In genomic region chr10:75016290-75016689, GRCh38 we compare ENCODE assay signal across 25 cellular contexts.
A peak's percentile ranks its signal among the peaks of the same experiment; 100 is the strongest.
DNase-seq lines count a peak whose midpoint lies in the region; ATAC-seq, FAIRE-seq and TF ChIP-seq lines count a peak whose summit lies in the region.
"Had no signal": no experiment of that assay in that cellular context is flagged by ENCODE, and none has a peak within 500 bp of the region (broad histone marks: within the 10 kb centered on the region; RNA-seq: fewer than 3 reads in every experiment).

No MANE protein-coding gene starts in this region.

- SMC1A ChIA-PET in GM12878 (lab: Charles Lee; ENCODE audit: uncharacterized antibody, unreplicated experiment) = interaction anchor here (0.6 to 28.8 kb wide), 14 partner anchors 11 to 859 kb away, joined by 3 to 553 read pairs (median 4); no protein-coding TSS in a partner anchor

- BruUV-seq in IMR-90 (replicated peaks; lab: Mats Ljungman, UMichigan) (no TSS peak), GM12878 (replicated peaks; lab: Mats Ljungman, UMichigan) (no TSS peak)

- H3K9me2 ChIP-seq in Karpas-422 (replicated peaks; ENCODE audit: insufficient read depth, low read length) = no peaks in the 10 kb centered on the region

- no peak overlapping the region for H2BK5ac ChIP-seq in IMR-90 (ENCODE audit: low read depth, low read length, poor library complexity, severe bottlenecking)

- H3K27ac ChIP-seq in IMR-90 (ENCODE audit: insufficient read depth, low read length) (no peak overlapping the region), GM12878 (ENCODE audit: control insufficient read depth, insufficient read depth) (no peak overlapping the region), osteoblast (ENCODE audit: low read depth, low read length) (no peak overlapping the region), Karpas-422 (ENCODE audit: low read length) (no peak overlapping the region)
- H3K27ac ChIP-seq: breast epithelium, tibial nerve, VCaP had no signal

- H3K9me1 ChIP-seq in IMR-90 (ENCODE audit: insufficient read depth, low read length) = peaks cover 7% of the 10 kb centered on the region; the same call in 1 of the 2 replicates

- peaks cover 6% of the 10 kb centered on the region; the same call in 1 of the 2 replicates for H3K79me2 ChIP-seq in GM12878 (ENCODE audit: control insufficient read depth, insufficient read depth, low read length)
- H3K79me2 ChIP-seq in osteoblast (ENCODE audit: insufficient read depth, low read length) = no peaks in the 10 kb centered on the region
- H3K79me2 ChIP-seq in Karpas-422 (ENCODE audit: low read length) = peaks cover 11% of the 10 kb centered on the region

- H2AK5ac ChIP-seq in IMR-90 (ENCODE audit: low read depth, low read length) = no peak overlapping the region

- H4K8ac ChIP-seq in IMR-90 (ENCODE audit: low read depth in 2 of 2, low read length in 2 of 2) = no peak overlapping the region

- H3K4ac ChIP-seq in IMR-90 (ENCODE audit: low read depth, low read length) = no peak overlapping the region

- FAIRE-seq in GM12878 (lab: Jason Lieb, UNC) = no peak
- FAIRE-seq: endothelial cell of umbilical vein, G401.6, GM19239 had no signal

- no peak overlapping the region for H3K4me2 ChIP-seq in IMR-90 (ENCODE audit: low read depth, low read length)
- no peak overlapping the region for H3K4me2 ChIP-seq in GM12878 (ENCODE audit: control insufficient read depth, insufficient read depth)
- no peak overlapping the region for H3K4me2 ChIP-seq in osteoblast (ENCODE audit: insufficient read depth, low read length)
- H3K4me2 ChIP-seq in Karpas-422 (ENCODE audit: low read depth, low read length, poor library complexity, severe bottlenecking) = no peak overlapping the region

- peak overlapping the region; percentile 61 for H3K23ac ChIP-seq in IMR-90 (ENCODE audit: low read depth, low read length)

- no peaks in the 10 kb centered on the region for H3K27me3 ChIP-seq in IMR-90 (ENCODE audit: control insufficient read depth, insufficient read depth, low read length)
- no peaks in the 10 kb centered on the region for H3K27me3 ChIP-seq in GM12878 (replicated peaks in 1 of 2; ENCODE audit: control insufficient read depth in 2 of 2, insufficient read depth in 2 of 2, low read length in 1 of 2)
- no peaks in the 10 kb centered on the region for H3K27me3 ChIP-seq in osteoblast (ENCODE audit: insufficient read depth, low read length)
- H3K27me3 ChIP-seq in Karpas-422 (ENCODE audit: low read length) = no peaks in the 10 kb centered on the region
- H3K27me3 ChIP-seq: breast epithelium, tibial nerve had no signal

- TF ChIP-seq RAD21 in IMR-90 (IDR thresholded peaks at IDR 0.05; ENCODE audit: low read length) = no peak
- no peak for TF ChIP-seq RAD21 in GM12878 (IDR thresholded peaks at IDR 0.05; ENCODE audit: insufficient read depth, low read depth, low read length)

- H2AFZ ChIP-seq in IMR-90 (replicated peaks; ENCODE audit: low read length, poor library complexity) = no peak overlapping the region
- H2AFZ ChIP-seq in GM12878 (ENCODE audit: control insufficient read depth, low read depth, low read length) = no peak overlapping the region
- peak overlapping the region; percentile 9 for H2AFZ ChIP-seq in osteoblast (ENCODE audit: low read length)
- no peak overlapping the region for H2AFZ ChIP-seq in Karpas-422 (ENCODE audit: low read length)

- POLR2A ChIA-PET in IMR-90 (lab: Charles Lee; ENCODE audit: unreplicated experiment) = no interaction called here
- POLR2A ChIA-PET in GM12878 (lab: Charles Lee) = no interaction called here

- no peak overlapping the region for H2AK9ac ChIP-seq in IMR-90 (replicated peaks; ENCODE audit: low read depth, low read length, poor library complexity)

- H3K36me3 ChIP-seq in IMR-90 (ENCODE audit: control insufficient read depth, insufficient read depth, low read length) (peaks cover 28% of the 10 kb centered on the region), GM12878 (ENCODE audit: control insufficient read depth in 2 of 2, insufficient read depth in 2 of 2, low read length in 1 of 2) (peaks cover 3 to 7% of the 10 kb centered on the region in 2 experiments), osteoblast (ENCODE audit: insufficient read depth, low read length) (peaks cover 13% of the 10 kb centered on the region), Karpas-422 (ENCODE audit: insufficient read depth, low read length) (0 out of 2 replicates have a peak, but pooled peaks cover 4% of the 10 kb centered on the region)
- H3K36me3 ChIP-seq: breast epithelium had no signal

- CTCF ChIA-PET in IMR-90 (lab: Yijun Ruan, JAX) (no interaction called here), GM12878 (lab: Yijun Ruan, JAX) (interaction anchor here (1.1 to 7.4 kb wide), 6 partner anchors 11 to 598 kb away, joined by 3 to 71 read pairs (median 6); no protein-coding TSS in a partner anchor)

- no peak overlapping the region for H3K18ac ChIP-seq in IMR-90 (ENCODE audit: low read depth, low read length)

- H2BK15ac ChIP-seq in IMR-90 (ENCODE audit: low read depth, low read length) = no peak overlapping the region

- H3K4me1 ChIP-seq in IMR-90 (ENCODE audit: control insufficient read depth, insufficient read depth, low read length) (peaks cover 3% of the 10 kb centered on the region; the same call in 1 of the 2 replicates), GM12878 (ENCODE audit: control insufficient read depth, insufficient read depth, low read length) (peaks cover 43% of the 10 kb centered on the region), osteoblast (ENCODE audit: insufficient read depth, low read length) (no peaks in the 10 kb centered on the region), Karpas-422 (ENCODE audit: low read length) (peaks cover 72% of the 10 kb centered on the region)
- H3K4me1 ChIP-seq: breast epithelium had no signal

- peaks cover 8 to 34% of the 10 kb centered on the region in 2 experiments; a peak in 3 of 4 replicates for H3K79me1 ChIP-seq in IMR-90 (ENCODE audit: low read depth in 1 of 2, low read length in 2 of 2)

- no peak overlapping the region for H2BK120ac ChIP-seq in IMR-90 (ENCODE audit: low read depth, low read length)

- H4K91ac ChIP-seq in IMR-90 (ENCODE audit: insufficient read depth, low read depth, low read length) = no peak overlapping the region

- no peak overlapping the region for H4K5ac ChIP-seq in IMR-90 (ENCODE audit: low read depth, low read length)

- RAD21 ChIA-PET in GM12878 (lab: Charles Lee; ENCODE audit: unreplicated experiment) = interaction anchor here (0.9 to 7.0 kb wide), 10 partner anchors 16 to 750 kb away, joined by 3 to 60 read pairs (median 4); no protein-coding TSS in a partner anchor

- H3K9me3 ChIP-seq in IMR-90 (ENCODE audit: control insufficient read depth, insufficient read depth, low read length) (no peaks in the 10 kb centered on the region), GM12878 (replicated peaks; ENCODE audit: control insufficient read depth, insufficient read depth, low read length) (no peaks in the 10 kb centered on the region), osteoblast (ENCODE audit: low read depth, low read length) (no peaks in the 10 kb centered on the region), Karpas-422 (ENCODE audit: low read length) (no peaks in the 10 kb centered on the region)
- H3K9me3 ChIP-seq: breast epithelium, tibial nerve had no signal

- TF ChIP-seq POLR2A in IMR-90 (IDR thresholded peaks at IDR 0.05; ENCODE audit: low read depth, low read length) (no peak), GM12878 (IDR thresholded peaks at IDR 0.05; ENCODE audit: low read depth, low read length) (no peak)

- ATAC-seq in IMR-90 (ENCODE audit: low read depth) (no peak), GM12878 (no peak), HG03460 (IDR thresholded peaks at IDR 0.05; ENCODE audit: unreplicated experiment) (no peak)

- H4K20me1 ChIP-seq in IMR-90 (ENCODE audit: insufficient read depth, low read length) = no peaks in the 10 kb centered on the region
- no peaks in the 10 kb centered on the region for H4K20me1 ChIP-seq in GM12878 (ENCODE audit: control insufficient read depth, insufficient read depth)
- peaks cover 3% of the 10 kb centered on the region for H4K20me1 ChIP-seq in osteoblast (ENCODE audit: insufficient read depth, low read length)
- no peaks in the 10 kb centered on the region for H4K20me1 ChIP-seq in Karpas-422 (ENCODE audit: insufficient read depth, low read depth, low read length)

- H2BK20ac ChIP-seq in IMR-90 (ENCODE audit: low read depth, low read length) = no peak overlapping the region

- DNase-seq in NCI-H1105 treated with DMSO at 0.1 percent for 48 hours (lab: John Stamatoyannopoulos, UW) = peak; percentile 25
- DNase-seq in NCI-H1105 (lab: John Stamatoyannopoulos, UW) = no peak
- no peak for DNase-seq in IMR-90
- no peak for DNase-seq in GM12878 (ENCODE audit: low read depth, low spot score)
- DNase-seq in osteoblast (ENCODE audit: insufficient read length, low spot score, missing footprints) = no peak
- DNase-seq in cerebellar cortex (ENCODE audit: low spot score) = no peak
- DNase-seq in Karpas-422 = no peak
- DNase-seq: activated CD4-positive, alpha-beta T cell treated with anti-CD3 and anti-CD28 coated beads, Interleukin-2, amount 50 U/mL, for 4 hours; activated naive CD8-positive, alpha-beta T cell treated with anti-CD3 and anti-CD28 coated beads, Interleukin-2, amount 10 ng/mL, durations not matched to agents 7 days and 5 days; activated T-cell treated with anti-CD3 and anti-CD28 coated beads for 4 hours; DMS 273 treated with DMSO at 0.1 percent for 48 hours; H9; islet precursor cell; MV-4-11; NCI-H2081; NCI-H510A; RPMI8226; stimulated activated naive CD4-positive, alpha-beta T cell treated with Interleukin-2 at 50 U/mL for 16 hours had no signal

- TF ChIP-seq CTCF in IMR-90 (conservative IDR thresholded peaks at IDR 0.05; ENCODE audit: low read depth, low read length) = no peak
- TF ChIP-seq CTCF in GM12878 (IDR thresholded peaks at IDR 0.05 in 2 of 3, conservative IDR thresholded peaks at IDR 0.05 in 1 of 3; ENCODE audit: control insufficient read depth in 2 of 3, extremely low read depth in 1 of 3, insufficient read depth in 1 of 3, low read depth in 3 of 3, low read length in 3 of 3) = no peak
- no peak for TF ChIP-seq CTCF in osteoblast (IDR thresholded peaks at IDR 0.05; ENCODE audit: extremely low read depth, low read depth, low read length)

- no peak overlapping the region for H3K14ac ChIP-seq in IMR-90 (replicated peaks; ENCODE audit: low read depth, low read length)

- H3K56ac ChIP-seq in IMR-90 (ENCODE audit: extremely low read depth, insufficient read depth, low read length) = no peak overlapping the region

- intact Hi-C loops in IMR-90 (cut with micrococcal nuclease) = no loop called here
- intact Hi-C loops in GM12878 (cut with micrococcal nuclease; ENCODE audit: unreplicated experiment) = loop anchor here (1.0 to 10.0 kb wide), 2 partner anchors 39 to 341 kb away; no protein-coding TSS in a partner anchor

- no peak overlapping the region for H3K4me3 ChIP-seq in IMR-90 (ENCODE audit: insufficient read depth, low read depth, low read length)
- no peak overlapping the region for H3K4me3 ChIP-seq in GM12878
- no peak overlapping the region for H3K4me3 ChIP-seq in osteoblast (ENCODE audit: insufficient read depth, low read length)
- H3K4me3 ChIP-seq in Karpas-422 (ENCODE audit: low read length) = no peak overlapping the region
- H3K4me3 ChIP-seq: breast epithelium, tibial nerve had no signal

- no peak for TF ChIP-seq EP300 in GM12878 (IDR thresholded peaks at IDR 0.05; ENCODE audit: borderline replicate concordance in 1 of 2, control insufficient read depth in 1 of 2, low read depth in 2 of 2, low read length in 2 of 2)

- in situ Hi-C loops in IMR-90 (cut with MboI; ENCODE audit: low sequenced_read_pairs) (no loop called here), GM12878 (cut with MboI) (no loop called here)

- dilution Hi-C loops in IMR-90 (cut with HindIII; ENCODE audit: low sequenced_read_pairs, unreplicated experiment) = no loop called here

- no CpG with 5 or more reads among the region's 4 CpGs for WGBS in IMR-90 (ENCODE audit: extremely low coverage in 2 of 2, insufficient read length in 1 of 2), 2 experiments
- 50% methylated on average over 4 of the region's 4 CpGs for WGBS in GM12878 (ENCODE audit: insufficient coverage, insufficient replicate concordance, low lambda C conversion rate, missing lambda C conversion rate)

- H3K9ac ChIP-seq in IMR-90 (ENCODE audit: low read depth, low read length) (no peak overlapping the region), GM12878 (ENCODE audit: control insufficient read depth, insufficient read depth, low read length) (no peak overlapping the region), Karpas-422 (ENCODE audit: low read length) (no peak overlapping the region)
